8 cellular contexts compared by ENCODE assay signal in genomic region chr3:64023187-64023860, GRCh38. TPM values are rescaled to one million over a fixed set of nuclear protein-coding genes. Genes with fewer than 3 reads are reported as not detected.
DNase-seq lines count a peak whose midpoint lies in the region; ATAC-seq, FAIRE-seq and TF ChIP-seq lines count a peak whose summit lies in the region.

TSS of gene PSMD6 (minus strand) at chr3:64023494. CDS start at chr3:64023419, 75 bp downstream.

- ATAC-seq in DND-41 (ENCODE audit: insufficient read depth, low read depth) (peak; percentile 93), GM21528 (IDR thresholded peaks at IDR 0.05; ENCODE audit: low FRiP score, unreplicated experiment) (peak; percentile 97), IMR-90 (ENCODE audit: low read depth) (peak; percentile 99), naive B cell (ENCODE audit: low read depth in 2 of 2) (peak; percentile 92)
- ATAC-seq in stimulated activated naive B cell treated with anti-CD40 and anti-IgM and Interleukin-4, amounts not matched to agents 10 μg/mL and 1 μg/mL and 100 μg/mL, for 72 hours (replicated peaks), result peak; percentile 92 to 96

- peak; percentile 84 for TF ChIP-seq POLR2A in IMR-90 (IDR thresholded peaks at IDR 0.05; ENCODE audit: low read depth, low read length)

- intact Hi-C loops in IMR-90 (cut with micrococcal nuclease), result no loop called here

- H4K8ac ChIP-seq in IMR-90 (ENCODE audit: low read depth in 2 of 2, low read length in 2 of 2), result peak within 1 kb of the TSS; percentile 88 to 99

- peak within 1 kb of the TSS; percentile 55; the same call in 1 of the 3 replicates for H2BK15ac ChIP-seq in IMR-90 (ENCODE audit: low read depth, low read length)

- H2AFZ ChIP-seq in DND-41 (ENCODE audit: low read depth, low read length), result peak within 1 kb of the TSS; percentile 96
- H2AFZ ChIP-seq in IMR-90 (replicated peaks; ENCODE audit: low read length, poor library complexity), result peak within 1 kb of the TSS; percentile 96

- peak within 1 kb of the TSS; percentile 76 for H2BK5ac ChIP-seq in IMR-90 (ENCODE audit: low read depth, low read length, poor library complexity, severe bottlenecking)

- TF ChIP-seq CTCF in DND-41 (IDR thresholded peaks at IDR 0.05; ENCODE audit: borderline replicate concordance, extremely low read depth, low read length, poor library complexity, severe bottlenecking) (peak; percentile 99), IMR-90 (conservative IDR thresholded peaks at IDR 0.05; ENCODE audit: low read depth, low read length) (peak; percentile 100)

- peaks cover 5% of the 10 kb centered on the region for H3K9me1 ChIP-seq in IMR-90 (ENCODE audit: insufficient read depth, low read length)

- peak within 1 kb of the TSS; percentile 50; the same call in 1 of the 2 replicates for H4K91ac ChIP-seq in IMR-90 (ENCODE audit: insufficient read depth, low read depth, low read length)

- no peaks in the 10 kb centered on the region for H3K9me3 Mint-ChIP-seq in naive B cell
- no peaks in the 10 kb centered on the region for H3K9me3 Mint-ChIP-seq in stimulated activated naive B cell treated with anti-CD40 and anti-IgM and Interleukin-4, amounts not matched to agents 10 μg/mL and 1 μg/mL and 100 μg/mL, for 72 hours

- H3K4me1 ChIP-seq in DND-41 (ENCODE audit: insufficient read depth, low read length) (peaks cover 31% of the 10 kb centered on the region), IMR-90 (ENCODE audit: control insufficient read depth, insufficient read depth, low read length) (peaks cover 4% of the 10 kb centered on the region)

- peak within 1 kb of the TSS; percentile 35 for H3K18ac ChIP-seq in IMR-90 (ENCODE audit: low read depth, low read length)

- peak within 1 kb of the TSS; percentile 79; the same call in 1 of the 2 replicates for H3K23ac ChIP-seq in IMR-90 (ENCODE audit: low read depth, low read length)

- peak within 1 kb of the TSS; percentile 62; the same call in 1 of the 2 replicates for H2AK5ac ChIP-seq in IMR-90 (ENCODE audit: low read depth, low read length)

- peak within 1 kb of the TSS; percentile 87 for H3K4ac ChIP-seq in IMR-90 (ENCODE audit: low read depth, low read length)

- TF ChIP-seq RAD21 in IMR-90 (IDR thresholded peaks at IDR 0.05; ENCODE audit: low read length), result peak; percentile 58

- DNase-seq in DND-41, result peak; percentile 92
- peak; percentile 79 for DNase-seq in IMR-90
- peak; percentile 69 for DNase-seq in RCC 7860 (ENCODE audit: low spot score)
- DNase-seq in activated T-helper 1 cell treated with Interleukin-2 at 50 U/mL for 16 hours (ENCODE audit: low read depth), result peak; percentile 88
- peak; percentile 81 for DNase-seq in fibroblast of gingiva (ENCODE audit: low read depth)
- DNase-seq in naive B cell, result peak; percentile 94
- peak; percentile 93 for DNase-seq in stimulated activated naive B cell treated with anti-CD40 and anti-IgM and Interleukin-4, amounts not matched to agents 10 μg/mL and 1 μg/mL and 100 μg/mL, for 72 hours

- peak within 1 kb of the TSS; percentile 96 for H3K14ac ChIP-seq in IMR-90 (replicated peaks; ENCODE audit: low read depth, low read length)

- peak within 1 kb of the TSS; percentile 88 for H3K9ac ChIP-seq in DND-41 (ENCODE audit: low read depth, low read length)
- H3K9ac ChIP-seq in IMR-90 (ENCODE audit: low read depth, low read length), result peak within 1 kb of the TSS; percentile 94

- WGBS in IMR-90 (ENCODE audit: extremely low coverage in 2 of 2, insufficient read length in 1 of 2), 2 experiments, result 2% methylated on average over 21 of the region's 59 CpGs; no CpG with 5 or more reads in 1 of the 2 experiments

- peak within 1 kb of the TSS; percentile 45; the same call in 1 of the 2 replicates for H2BK20ac ChIP-seq in IMR-90 (ENCODE audit: low read depth, low read length)

- dilution Hi-C loops in IMR-90 (cut with HindIII; ENCODE audit: low sequenced_read_pairs, unreplicated experiment), result no loop called here

- peaks cover 46% of the 10 kb centered on the region for H3K36me3 ChIP-seq in DND-41 (ENCODE audit: insufficient read depth, low read length)
- H3K36me3 ChIP-seq in IMR-90 (ENCODE audit: control insufficient read depth, insufficient read depth, low read length), result peaks cover 6% of the 10 kb centered on the region

- peaks cover 18 to 33% of the 10 kb centered on the region in 2 experiments for H3K79me1 ChIP-seq in IMR-90 (ENCODE audit: low read depth in 1 of 2, low read length in 2 of 2)

- peak within 1 kb of the TSS; percentile 66 for H3K56ac ChIP-seq in IMR-90 (ENCODE audit: extremely low read depth, insufficient read depth, low read length)

- in situ Hi-C loops in IMR-90 (cut with MboI; ENCODE audit: low sequenced_read_pairs), result no loop called here

- H3K4me2 ChIP-seq in DND-41 (ENCODE audit: insufficient read depth, low read length) (peak within 1 kb of the TSS; percentile 100), IMR-90 (ENCODE audit: low read depth, low read length) (peak within 1 kb of the TSS; percentile 99)

- H3K9me3 ChIP-seq in DND-41 (ENCODE audit: insufficient read depth, low read length, severe bottlenecking) (no peaks in the 10 kb centered on the region), IMR-90 (ENCODE audit: control insufficient read depth, insufficient read depth, low read length) (no peaks in the 10 kb centered on the region)

- no peak for FAIRE-seq in RCC 7860 (lab: Jason Lieb, UNC)

- CTCF ChIA-PET in IMR-90 (lab: Yijun Ruan, JAX), result interaction anchor here (0.6 to 1.7 kb wide), 12 partner anchors 12 to 508 kb away, joined by 3 to 9 read pairs (median 4); no protein-coding TSS in a partner anchor

- peak within 1 kb of the TSS; percentile 95 to 99 for H3K4me3 ChIP-seq in DND-41 (ENCODE audit: low read depth in 1 of 2, low read length in 2 of 2)
- peak within 1 kb of the TSS; percentile 97 for H3K4me3 ChIP-seq in IMR-90 (ENCODE audit: insufficient read depth, low read depth, low read length)

- H3K4me3 Mint-ChIP-seq in naive B cell, result peak within 1 kb of the TSS; percentile 86 to 94 (median 89)
- H3K4me3 Mint-ChIP-seq in stimulated activated naive B cell treated with anti-CD40 and anti-IgM and Interleukin-4, amounts not matched to agents 10 μg/mL and 1 μg/mL and 100 μg/mL, for 72 hours, result peak within 1 kb of the TSS; percentile 80 to 91

- peaks cover 46% of the 10 kb centered on the region for H3K79me2 ChIP-seq in DND-41 (ENCODE audit: insufficient read depth, low read length)

- POLR2A ChIA-PET in IMR-90 (lab: Charles Lee; ENCODE audit: unreplicated experiment), result interaction anchor here (0.6 kb wide), 1 partner anchor 399 kb away, joined by 4 read pairs; no protein-coding TSS in a partner anchor

- H4K20me1 ChIP-seq in DND-41 (ENCODE audit: insufficient read depth, low read length) (peaks cover 22% of the 10 kb centered on the region), IMR-90 (ENCODE audit: insufficient read depth, low read length) (peaks cover 10% of the 10 kb centered on the region; the same call in 1 of the 2 replicates)

- peaks cover 0 to 16% (median 10%) of the 10 kb centered on the region in 3 donors for H3K27me3 Mint-ChIP-seq in naive B cell
- H3K27me3 Mint-ChIP-seq in stimulated activated naive B cell treated with anti-CD40 and anti-IgM and Interleukin-4, amounts not matched to agents 10 μg/mL and 1 μg/mL and 100 μg/mL, for 72 hours, result peaks cover 11 to 15% of the 10 kb centered on the region in 2 donors

- H2AK9ac ChIP-seq in IMR-90 (replicated peaks; ENCODE audit: low read depth, low read length, poor library complexity), result peak within 1 kb of the TSS; percentile 3

- peaks cover 5% of the 10 kb centered on the region for H3K27me3 ChIP-seq in DND-41 (ENCODE audit: insufficient read depth, low read length, poor library complexity)
- no peaks in the 10 kb centered on the region for H3K27me3 ChIP-seq in IMR-90 (ENCODE audit: control insufficient read depth, insufficient read depth, low read length)

- peak within 1 kb of the TSS; percentile 95 for H4K5ac ChIP-seq in IMR-90 (ENCODE audit: low read depth, low read length)

- no TSS peak for BruUV-seq in IMR-90 (replicated peaks; lab: Mats Ljungman, UMichigan)

- peaks cover 12 to 33% (median 15%) of the 10 kb centered on the region in 3 donors for H3K4me1 Mint-ChIP-seq in naive B cell
- peaks cover 7 to 28% of the 10 kb centered on the region in 2 donors for H3K4me1 Mint-ChIP-seq in stimulated activated naive B cell treated with anti-CD40 and anti-IgM and Interleukin-4, amounts not matched to agents 10 μg/mL and 1 μg/mL and 100 μg/mL, for 72 hours

- peaks cover 0 to 4% of the 10 kb centered on the region in 2 donors for H3K36me3 Mint-ChIP-seq in naive B cell
- peaks cover 9 to 20% of the 10 kb centered on the region in 2 donors for H3K36me3 Mint-ChIP-seq in stimulated activated naive B cell treated with anti-CD40 and anti-IgM and Interleukin-4, amounts not matched to agents 10 μg/mL and 1 μg/mL and 100 μg/mL, for 72 hours

- H3K27ac ChIP-seq in DND-41 (ENCODE audit: low read length), result peak within 1 kb of the TSS; percentile 91
- H3K27ac ChIP-seq in IMR-90 (ENCODE audit: insufficient read depth, low read length), result peak within 1 kb of the TSS; percentile 91

- peak within 1 kb of the TSS; percentile 76 to 95 (median 88) for H3K27ac Mint-ChIP-seq in naive B cell
- H3K27ac Mint-ChIP-seq in stimulated activated naive B cell treated with anti-CD40 and anti-IgM and Interleukin-4, amounts not matched to agents 10 μg/mL and 1 μg/mL and 100 μg/mL, for 72 hours, result peak within 1 kb of the TSS; percentile 47

- peak within 1 kb of the TSS; percentile 61; the same call in 1 of the 2 replicates for H2BK120ac ChIP-seq in IMR-90 (ENCODE audit: low read depth, low read length)

TF ChIP-seq in IMR-90, 13 proteins besides CTCF, POLR2A, EP300 and RAD21 (continues in another document):
- TF ChIP-seq SMC3 (IDR thresholded peaks at IDR 0.05; ENCODE audit: low read depth, low read length) (peak; percentile 77), BHLHE40 (IDR thresholded peaks at IDR 0.05; ENCODE audit: low read depth, low read length) (no peak; the same call in 1 of the 2 replicates), MAZ (IDR thresholded peaks at IDR 0.05; ENCODE audit: borderline replicate concordance, low read depth, low read length) (peak; percentile 70), CHD1 (IDR thresholded peaks at IDR 0.05; ENCODE audit: low read depth, low read length) (no peak), RCOR1 (IDR thresholded peaks at IDR 0.05; ENCODE audit: insufficient replicate concordance, low read length) (no peak), USF2 (IDR thresholded peaks at IDR 0.05; ENCODE audit: low read depth, low read length) (peak; percentile 87), MAFK (IDR thresholded peaks at IDR 0.05; ENCODE audit: low read depth, low read length) (peak; percentile 26)

RNA-seq across cellular contexts. Expression of gene PSMD6, which starts in this region (rescaled TPM):
- 91.8 and 144 TPM in 2 replicates for total RNA-seq in IMR-90 (2012; rRNA removed)
- polyA plus RNA-seq in IMR-90 (2012; rRNA removed) (86.6 and 87.0 TPM in 2 replicates), naive B cell (ENCODE audit: low read depth in 6 of 6) (100 to 1,000 TPM in 5 of 6 donors, 10 to 100 TPM in 1; 93.0 to 150 (median 123) TPM)
- 36.9 and 48.4 TPM in 2 replicates for polyA plus RNA-seq in IMR-90 (2012; cell fraction: cytosol; rRNA removed)
- polyA plus RNA-seq in IMR-90 (2012; cell fraction: nucleus; rRNA removed; ENCODE audit: low replicate concordance), result 30.8 and 43.7 TPM in 2 replicates

Comparison
In these comparisons a context has a peak if more than half of its experiments do, and no peak if none do; other contexts are left out.
1. Peak in every context shown above with its lines: DNase-seq, ATAC-seq, H3K4me3 ChIP-seq and H3K27ac ChIP-seq.